ENCODE assay signal across 26 cellular contexts in the genomic region with DNA sequence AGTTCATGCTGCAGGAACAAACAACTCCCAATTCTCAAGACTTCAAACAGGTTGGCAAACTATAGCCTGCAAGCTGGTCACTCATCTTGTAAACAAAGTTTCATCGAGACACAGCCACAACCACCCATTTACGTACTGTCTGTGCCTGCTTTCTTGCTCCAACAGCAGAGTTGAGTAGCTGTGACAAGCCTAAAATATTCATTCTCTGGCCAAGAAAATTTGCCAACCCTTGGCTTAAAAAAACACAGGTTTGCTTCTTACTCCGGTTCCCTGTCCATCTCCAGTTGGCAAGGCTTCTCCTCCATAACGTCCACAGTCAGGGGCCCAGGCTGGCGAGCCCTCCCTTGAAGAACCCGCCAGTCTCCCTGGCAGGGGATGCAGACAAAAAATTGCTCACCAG.
"Had no signal": no experiment of that assay in that cellular context is flagged by ENCODE, and none has a peak within 500 bp of the region (broad histone marks: within the 10 kb centered on the region; RNA-seq: fewer than 3 reads in every experiment).

No MANE protein-coding gene starts in this region.

- H3K4me1 Mint-ChIP-seq: activated naive CD8-positive, alpha-beta T cell treated with anti-CD3 and anti-CD28 coated beads, Interleukin-2, amount 10 ng/mL, durations not matched to agents 7 days and 5 days had no signal

- H3K4me3 ChIP-seq: cardiac muscle cell, colonic mucosa, heart right ventricle, lower lobe of right lung, mucosa of descending colon, thoracic aorta, upper lobe of left lung had no signal

- H3K9me3 Mint-ChIP-seq: activated CD4-positive, alpha-beta memory T cell treated with anti-CD3 and anti-CD28 coated beads for 36 hours; activated naive CD4-positive, alpha-beta T cell treated with anti-CD3 and anti-CD28 coated beads for 36 hours; activated naive CD8-positive, alpha-beta T cell treated with anti-CD3 and anti-CD28 coated beads, Interleukin-2, amount 10 ng/mL, durations not matched to agents 7 days and 5 days; activated T-cell treated with anti-CD3 and anti-CD28 coated beads, Interleukin-2, amount 50 U/mL, for 72 hours; nephron progenitor cell; stimulated activated naive B cell treated with anti-CD40 and anti-IgM and Interleukin-4, amounts not matched to agents 10 μg/mL and 1 μg/mL and 100 μg/mL, for 72 hours; T-helper 1 cell treated with Interleukin-12 subunit alpha and Interleukin-12 subunit beta and Interleukin-4 antibody, amounts not matched to agents 30 μg/mL and 1 μg/mL, for 36 hours had no signal

- DNase-seq: activated CD4-positive, alpha-beta memory T cell treated with anti-CD3 and anti-CD28 coated beads for 36 hours; activated CD4-positive, alpha-beta T cell treated with anti-CD3 and anti-CD28 coated beads for 4 hours; activated CD4-positive, CD25-positive, alpha-beta regulatory T cell; activated effector memory CD4-positive, alpha-beta T cell treated with Interleukin-2 at 50 U/mL for 16 hours; activated naive CD4-positive, alpha-beta T cell treated with anti-CD3 and anti-CD28 coated beads for 36 hours; activated naive CD8-positive, alpha-beta T cell treated with anti-CD3 and anti-CD28 coated beads, Interleukin-2, amount 10 ng/mL, durations not matched to agents 7 days and 5 days; activated T-cell treated with anti-CD3 and anti-CD28 coated beads, Interleukin-2, amount 50 U/mL, for 72 hours; amniotic stem cell; colonic mucosa; endodermal cell; heart right ventricle; kidney; lower lobe of right lung; mesendoderm; mucosa of descending colon; nephron progenitor cell; retina; stimulated activated CD4-positive, alpha-beta T cell treated with anti-CD3 and anti-CD28 coated beads, Interleukin-2, amount 100 ng/mL, for 48 hours; stimulated activated CD8-positive, alpha-beta memory T cell treated with anti-CD3 and anti-CD28 coated beads, Interleukin-4, amount 100 ng/mL, for 48 hours; stimulated activated naive B cell treated with anti-CD40 and anti-IgM and Interleukin-4, amounts not matched to agents 10 μg/mL and 1 μg/mL and 100 μg/mL, for 72 hours; upper lobe of left lung had no signal

- H3K9me3 ChIP-seq: colonic mucosa, heart right ventricle, lower lobe of right lung, mucosa of descending colon, thoracic aorta, upper lobe of left lung had no signal

- ATAC-seq: activated T-cell treated with anti-CD3 and anti-CD28 coated beads, Interleukin-2, amount 50 U/mL, for 72 hours; heart right ventricle; left lobe of liver; lower lobe of right lung; stimulated activated naive B cell treated with anti-CD40 and anti-IgM and Interleukin-4, amounts not matched to agents 10 μg/mL and 1 μg/mL and 100 μg/mL, for 72 hours had no signal

- H3K36me3 ChIP-seq: cardiac muscle cell, colonic mucosa, heart right ventricle, lower lobe of right lung, thoracic aorta, upper lobe of left lung had no signal

- H3K27ac ChIP-seq: cardiac muscle cell, colonic mucosa, heart right ventricle, lower lobe of right lung, thoracic aorta, upper lobe of left lung had no signal

- H3K36me3 Mint-ChIP-seq: activated CD4-positive, alpha-beta memory T cell treated with anti-CD3 and anti-CD28 coated beads for 36 hours; activated naive CD8-positive, alpha-beta T cell treated with anti-CD3 and anti-CD28 coated beads, Interleukin-2, amount 10 ng/mL, durations not matched to agents 7 days and 5 days had no signal

- H3K27ac Mint-ChIP-seq: activated CD4-positive, alpha-beta memory T cell treated with anti-CD3 and anti-CD28 coated beads for 36 hours; activated naive CD4-positive, alpha-beta T cell treated with anti-CD3 and anti-CD28 coated beads for 36 hours; activated naive CD8-positive, alpha-beta T cell treated with anti-CD3 and anti-CD28 coated beads, Interleukin-2, amount 10 ng/mL, durations not matched to agents 7 days and 5 days; activated T-cell treated with anti-CD3 and anti-CD28 coated beads, Interleukin-2, amount 50 U/mL, for 72 hours; endodermal cell; progenitor cell of endocrine pancreas; stimulated activated naive B cell treated with anti-CD40 and anti-IgM and Interleukin-4, amounts not matched to agents 10 μg/mL and 1 μg/mL and 100 μg/mL, for 72 hours; T-helper 1 cell treated with Interleukin-12 subunit alpha and Interleukin-12 subunit beta and Interleukin-4 antibody, amounts not matched to agents 30 μg/mL and 1 μg/mL, for 36 hours had no signal

- H3K27me3 ChIP-seq: cardiac muscle cell, colonic mucosa had no signal

- H3K4me3 Mint-ChIP-seq: activated CD4-positive, alpha-beta memory T cell treated with anti-CD3 and anti-CD28 coated beads for 36 hours; activated naive CD4-positive, alpha-beta T cell treated with anti-CD3 and anti-CD28 coated beads for 36 hours; activated naive CD8-positive, alpha-beta T cell treated with anti-CD3 and anti-CD28 coated beads, Interleukin-2, amount 10 ng/mL, durations not matched to agents 7 days and 5 days; activated T-cell treated with anti-CD3 and anti-CD28 coated beads, Interleukin-2, amount 50 U/mL, for 72 hours; endodermal cell; nephron progenitor cell; stimulated activated naive B cell treated with anti-CD40 and anti-IgM and Interleukin-4, amounts not matched to agents 10 μg/mL and 1 μg/mL and 100 μg/mL, for 72 hours; T-helper 1 cell treated with Interleukin-12 subunit alpha and Interleukin-12 subunit beta and Interleukin-4 antibody, amounts not matched to agents 30 μg/mL and 1 μg/mL, for 36 hours had no signal
